ENCODE assay signal across 1 cellular context in genomic region chr16:2785101-2785991, GRCh38.
TF ChIP-seq lines count a peak whose summit lies in the region.

No MANE protein-coding gene starts in this region.

TF ChIP-seq in HEK293, 187 proteins besides CTCF, POLR2A, EP300 and RAD21 (continued from another document):
- TF ChIP-seq ZNF513 (tag by site-specific recombination; IDR thresholded peaks at IDR 0.05) = no peak
- TF ChIP-seq, protein P1, sequence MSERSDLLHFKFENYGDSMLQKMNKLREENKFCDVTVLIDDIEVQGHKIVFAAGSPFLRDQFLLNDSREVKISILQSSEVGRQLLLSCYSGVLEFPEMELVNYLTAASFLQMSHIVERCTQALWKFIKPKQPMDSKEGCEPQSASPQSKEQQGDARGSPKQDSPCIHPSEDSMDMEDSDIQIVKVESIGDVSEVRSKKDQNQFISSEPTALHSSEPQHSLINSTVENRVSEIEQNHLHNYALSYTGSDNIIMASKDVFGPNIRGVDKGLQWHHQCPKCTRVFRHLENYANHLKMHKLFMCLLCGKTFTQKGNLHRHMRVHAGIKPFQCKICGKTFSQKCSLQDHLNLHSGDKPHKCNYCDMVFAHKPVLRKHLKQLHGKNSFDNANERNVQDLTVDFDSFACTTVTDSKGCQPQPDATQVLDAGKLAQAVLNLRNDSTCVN (tag by site-specific recombination; optimal IDR thresholded peaks at IDR 0.05) = no peak
- TF ChIP-seq ELK4 (IDR thresholded peaks at IDR 0.05; ENCODE audit: borderline replicate concordance, low read depth, low read length) = no peak
- no peak for TF ChIP-seq ZNF174 (tag by site-specific recombination; IDR thresholded peaks at IDR 0.05)
